ENCODE assay signal across 18 cellular contexts in genomic region chr1:207646891-207647290, GRCh38. TPM values are rescaled to one million over a fixed set of nuclear protein-coding genes. Genes with fewer than 3 reads are reported as not detected.
A peak's percentile ranks its signal among the peaks of the same experiment; 100 is the strongest.
DNase-seq lines count a peak whose midpoint lies in the region; ATAC-seq, FAIRE-seq and TF ChIP-seq lines count a peak whose summit lies in the region.
"Had no signal": no experiment of that assay in that cellular context is flagged by ENCODE, and none has a peak within 500 bp of the region (broad histone marks: within the 10 kb centered on the region; RNA-seq: fewer than 3 reads in every experiment).

No MANE protein-coding gene starts in this region.

- H4K5ac ChIP-seq in H1 (ENCODE audit: insufficient read length, low read depth, low read length), result no peak overlapping the region

- TF ChIP-seq POLR2A in H1 (IDR thresholded peaks at IDR 0.05; ENCODE audit: control extremely low read depth in 1 of 2, low read depth in 2 of 2, low read length in 2 of 2), result no peak

- H2AFZ ChIP-seq in GM23338 (no peak overlapping the region), H1 (ENCODE audit: low read length) (no peak overlapping the region), mesenchymal stem cell (ENCODE audit: low read depth, low read length) (no peak overlapping the region)

- H3K23me2 ChIP-seq in H1 (ENCODE audit: low read depth, low read length), result no peaks in the 10 kb centered on the region

- H2BK20ac ChIP-seq in H1 (ENCODE audit: low read length), result peak overlapping the region; percentile 73; the same call in 1 of the 2 replicates

- H3K27ac ChIP-seq in CD8-positive, alpha-beta memory T cell (ENCODE audit: low read depth, low read length), result peak overlapping the region; percentile 64
- H3K27ac ChIP-seq in GM23338 (ENCODE audit: low read depth) (no peak overlapping the region), H1 (ENCODE audit: low read depth, low read length) (no peak overlapping the region), mesenchymal stem cell (ENCODE audit: low read length, poor library complexity, severe bottlenecking) (no peak overlapping the region)

- H3K9ac ChIP-seq in H1 (replicated peaks in 1 of 4; ENCODE audit: extremely low read depth in 1 of 4, low read depth in 3 of 4, low read length in 3 of 4) (no peak overlapping the region), mesenchymal stem cell (ENCODE audit: low read length) (no peak overlapping the region)

- H3K36me3 Mint-ChIP-seq in CD8-positive, alpha-beta memory T cell, result peaks cover 0 to 3% (median 0%) of the 10 kb centered on the region in 3 donors
- no peaks in the 10 kb centered on the region for H3K36me3 Mint-ChIP-seq in GM23338 (ENCODE audit: low read depth)

- H3K9me3 Mint-ChIP-seq in CD8-positive, alpha-beta memory T cell, result no peaks in the 10 kb centered on the region
- H3K9me3 Mint-ChIP-seq in GM23338, result no peaks in the 10 kb centered on the region
- H3K9me3 Mint-ChIP-seq: CD4-positive, alpha-beta T cell had no signal

- no peak for TF ChIP-seq RAD21 in H1 (IDR thresholded peaks at IDR 0.05 in 1 of 2, conservative IDR thresholded peaks at IDR 0.05 in 1 of 2; ENCODE audit: low read depth in 2 of 2, low read length in 2 of 2)

- H3K9me3 ChIP-seq in CD8-positive, alpha-beta memory T cell (ENCODE audit: low read length), result no peaks in the 10 kb centered on the region
- H3K9me3 ChIP-seq in H1 (ENCODE audit: insufficient read depth in 2 of 2, low read depth in 1 of 2, low read length in 1 of 2), result no peaks in the 10 kb centered on the region; a peak in 1 of 4 replicates
- H3K9me3 ChIP-seq in mesenchymal stem cell (ENCODE audit: control insufficient read depth, low read length), result no peaks in the 10 kb centered on the region

- H3K4me2 ChIP-seq in GM23338, result peak overlapping the region; percentile 96; the same call in 1 of the 2 replicates
- no peak overlapping the region for H3K4me2 ChIP-seq in H1 (ENCODE audit: insufficient read depth in 1 of 2, low read depth in 2 of 2, low read length in 2 of 2)
- no peak overlapping the region for H3K4me2 ChIP-seq in mesenchymal stem cell (ENCODE audit: low read length, poor library complexity, severe bottlenecking)

- no peak overlapping the region for H3K4me3 Mint-ChIP-seq in CD8-positive, alpha-beta memory T cell
- H3K4me3 Mint-ChIP-seq in GM23338, result no peak overlapping the region
- H3K4me3 Mint-ChIP-seq: B cell had no signal

- no peak for TF ChIP-seq CTCF in GM23338 (conservative IDR thresholded peaks at IDR 0.05; ENCODE audit: low read depth in 2 of 2)
- no peak for TF ChIP-seq CTCF in H1 (IDR thresholded peaks at IDR 0.05; ENCODE audit: control extremely low read depth in 1 of 3, insufficient read depth in 1 of 3, low read depth in 1 of 3, low read length in 3 of 3)

- H3K14ac ChIP-seq in H1 (ENCODE audit: insufficient read length), result no peak overlapping the region
- no peak overlapping the region for H3K14ac ChIP-seq in mesenchymal stem cell (ENCODE audit: low read length in 2 of 2)

- peaks cover 5% of the 10 kb centered on the region for H3K4me1 ChIP-seq in CD8-positive, alpha-beta memory T cell (ENCODE audit: insufficient read depth, low read length)
- H3K4me1 ChIP-seq in GM23338 (ENCODE audit: insufficient read depth), result peaks cover 44% of the 10 kb centered on the region
- H3K4me1 ChIP-seq in H1 (replicated peaks in 1 of 4; ENCODE audit: control insufficient read depth in 3 of 4, insufficient read depth in 4 of 4, low read length in 3 of 4), result no peaks in the 10 kb centered on the region
- peaks cover 2% of the 10 kb centered on the region for H3K4me1 ChIP-seq in mesenchymal stem cell (ENCODE audit: control insufficient read depth, insufficient read depth, low read depth, low read length)

- H4K91ac ChIP-seq in H1 (replicated peaks; ENCODE audit: insufficient read length, low read length) (no peak overlapping the region), mesenchymal stem cell (ENCODE audit: low read length) (no peak overlapping the region)

- H2BK120ac ChIP-seq in H1 (replicated peaks; ENCODE audit: low read depth, low read length) (no peak overlapping the region), mesenchymal stem cell (ENCODE audit: low read depth, low read length) (no peak overlapping the region)

- peaks cover 7 to 14% (median 9%) of the 10 kb centered on the region in 3 donors for H3K4me1 Mint-ChIP-seq in CD8-positive, alpha-beta memory T cell
- H3K4me1 Mint-ChIP-seq in GM23338, result peaks cover 50% of the 10 kb centered on the region

- CTCF ChIA-PET in CD8-positive, alpha-beta memory T cell (lab: Charles Lee), result no interaction called here
- CTCF ChIA-PET in H1 (lab: Charles Lee; ENCODE audit: partially characterized antibody), result no interaction called here

- DNase-seq in CD8-positive, alpha-beta memory T cell, result no peak
- DNase-seq in GM23338 (ENCODE audit: low spot score), result no peak
- DNase-seq in NCI-H748 (lab: John Stamatoyannopoulos, UW; ENCODE audit: unreplicated experiment), result peak; percentile 76
- DNase-seq in H1 (ENCODE audit: low read depth in 1 of 2, low spot score in 2 of 2), result no peak
- no peak for DNase-seq in activated naive CD4-positive, alpha-beta T cell treated with anti-CD3 and anti-CD28 coated beads, Interleukin-2, amount 50 U/mL, for 16 hours
- DNase-seq in HuH-7 (ENCODE audit: low spot score), result no peak
- no peak for DNase-seq in mesenchymal stem cell
- DNase-seq: ACHN; C1 segment of cervical spinal cord; CD4-positive, alpha-beta T cell; DND-41; GDM1; H7 had no signal

- H2AK5ac ChIP-seq in H1 (ENCODE audit: low read depth, low read length) (no peak overlapping the region), mesenchymal stem cell (ENCODE audit: low read length, severe bottlenecking) (no peak overlapping the region)

- H3K79me2 ChIP-seq in GM23338 (replicated peaks; ENCODE audit: insufficient read depth) (peaks cover 19% of the 10 kb centered on the region), H1 (ENCODE audit: control insufficient read depth in 1 of 2, insufficient read depth in 2 of 2, low read length in 2 of 2) (no peaks in the 10 kb centered on the region)

- H4K20me1 ChIP-seq in GM23338 (replicated peaks; ENCODE audit: insufficient read depth), result no peaks in the 10 kb centered on the region
- H4K20me1 ChIP-seq in H1 (replicated peaks in 1 of 2; ENCODE audit: control insufficient read depth in 1 of 2, insufficient read depth in 2 of 2, low read length in 2 of 2), result no peaks in the 10 kb centered on the region

- POLR2A ChIA-PET in CD8-positive, alpha-beta memory T cell (lab: Charles Lee), result no interaction called here
- POLR2A ChIA-PET in H1 (lab: Charles Lee; ENCODE audit: partially characterized antibody), result no interaction called here

- H4K8ac ChIP-seq in H1 (ENCODE audit: extremely low read depth, insufficient read depth, low read length) (no peak overlapping the region), mesenchymal stem cell (ENCODE audit: low read length) (no peak overlapping the region)

- H3K27ac Mint-ChIP-seq in CD8-positive, alpha-beta memory T cell, result no peak overlapping the region
- H3K27ac Mint-ChIP-seq in GM23338, result no peak overlapping the region
- H3K27ac Mint-ChIP-seq: B cell; CD4-positive, alpha-beta T cell had no signal

- H3K23ac ChIP-seq in H1 (ENCODE audit: insufficient read length) (no peak overlapping the region), mesenchymal stem cell (ENCODE audit: low read length in 2 of 2) (no peak overlapping the region)

- 98% methylated on average over 3 of the region's 3 CpGs; no CpG with 5 or more reads in 1 of the 2 experiments for WGBS in H1 (ENCODE audit: extremely low coverage in 1 of 2, insufficient coverage in 1 of 2, insufficient read length in 1 of 2, insufficient replicate concordance in 2 of 2, low coverage in 1 of 2, low lambda C conversion rate in 2 of 2, missing lambda C conversion rate in 1 of 2), 2 experiments
- WGBS in mesenchymal stem cell, result no CpG with 5 or more reads among the region's 3 CpGs

- H3K4ac ChIP-seq in H1 (replicated peaks; ENCODE audit: insufficient read length, low read depth, low read length), result no peak overlapping the region
- H3K4ac ChIP-seq in mesenchymal stem cell (ENCODE audit: low read depth in 1 of 2, low read length in 2 of 2), result no peak overlapping the region

- ATAC-seq in GM23338 (no peak), GM21515 (IDR thresholded peaks at IDR 0.05; ENCODE audit: unreplicated experiment) (no peak)
- ATAC-seq: HepG2 had no signal

- no peak for TF ChIP-seq EP300 in H1 (IDR thresholded peaks at IDR 0.05; ENCODE audit: borderline replicate concordance in 1 of 2, low read depth in 2 of 2, low read length in 2 of 2)

- no peak overlapping the region for H3K18ac ChIP-seq in H1 (ENCODE audit: extremely low read depth, low read length)
- no peak overlapping the region for H3K18ac ChIP-seq in mesenchymal stem cell (ENCODE audit: low read depth in 1 of 2, low read length in 2 of 2)

- no peaks in the 10 kb centered on the region for H3K27me3 ChIP-seq in CD8-positive, alpha-beta memory T cell (ENCODE audit: insufficient read depth, low read length, poor library complexity, severe bottlenecking)
- H3K27me3 ChIP-seq in GM23338 (ENCODE audit: insufficient read depth), result peaks cover 10% of the 10 kb centered on the region
- H3K27me3 ChIP-seq in H1 (replicated peaks in 1 of 4; ENCODE audit: control insufficient read depth in 3 of 4, extremely low read depth in 1 of 4, insufficient read depth in 3 of 4, low read length in 3 of 4), result no peaks in the 10 kb centered on the region
- peaks cover 10 to 37% of the 10 kb centered on the region in 2 experiments for H3K27me3 ChIP-seq in mesenchymal stem cell (ENCODE audit: control insufficient read depth in 1 of 2, insufficient read depth in 1 of 2, low read length in 2 of 2)

- FAIRE-seq in H1 (lab: Jason Lieb, UNC), result no peak
- FAIRE-seq: HepG2 had no signal

- no peak overlapping the region for H3K4me3 ChIP-seq in CD8-positive, alpha-beta memory T cell (ENCODE audit: low read length)
- no peak overlapping the region for H3K4me3 ChIP-seq in GM23338
- no peak overlapping the region for H3K4me3 ChIP-seq in H1 (ENCODE audit: extremely low read depth in 1 of 4, insufficient read depth in 2 of 4, low read depth in 3 of 4, low read length in 4 of 4)
- no peak overlapping the region for H3K4me3 ChIP-seq in mesenchymal stem cell (ENCODE audit: insufficient read depth in 1 of 2, low read depth in 1 of 2, low read length in 2 of 2)

- H3K36me3 ChIP-seq in CD8-positive, alpha-beta memory T cell (ENCODE audit: insufficient read depth, low read length), result no peaks in the 10 kb centered on the region
- H3K36me3 ChIP-seq in GM23338 (ENCODE audit: insufficient read depth) (no peaks in the 10 kb centered on the region), H1 (ENCODE audit: control insufficient read depth in 2 of 4, insufficient read depth in 4 of 4, low read length in 3 of 4) (no peaks in the 10 kb centered on the region), mesenchymal stem cell (ENCODE audit: control insufficient read depth in 1 of 2, insufficient read depth in 2 of 2, low read depth in 1 of 2, low read length in 2 of 2) (peaks cover 0 to 3% of the 10 kb centered on the region in 2 experiments)

- no peak overlapping the region for H3K56ac ChIP-seq in H1 (replicated peaks; ENCODE audit: insufficient read length, low read depth, low read length)

- no peaks in the 10 kb centered on the region for H3K9me2 ChIP-seq in GM23338 (ENCODE audit: insufficient read depth)

- H2BK12ac ChIP-seq in H1 (ENCODE audit: low read depth, low read length) (no peak overlapping the region), mesenchymal stem cell (ENCODE audit: low read length in 2 of 2) (no peak overlapping the region)

- H3K27me3 Mint-ChIP-seq in CD8-positive, alpha-beta memory T cell, result peaks cover 22 to 26% of the 10 kb centered on the region in 2 donors
- peaks cover 19% of the 10 kb centered on the region for H3K27me3 Mint-ChIP-seq in GM23338 (ENCODE audit: insufficient read depth, low read depth, poor library complexity)
- H3K27me3 Mint-ChIP-seq: B cell had no signal

- H3K79me1 ChIP-seq in H1 (ENCODE audit: low read depth, low read length) (no peaks in the 10 kb centered on the region), mesenchymal stem cell (replicated peaks; ENCODE audit: low read length, poor library complexity, severe bottlenecking) (no peaks in the 10 kb centered on the region)

- 0 out of 2 replicates have a peak, but pooled peaks cover 5% of the 10 kb centered on the region for H3F3A ChIP-seq in GM23338 (replicated peaks; ENCODE audit: low read depth)

- H2BK15ac ChIP-seq in H1 (ENCODE audit: low read length) (no peak overlapping the region), mesenchymal stem cell (ENCODE audit: low read depth, poor library complexity, severe bottlenecking) (no peak overlapping the region)

- H2BK5ac ChIP-seq in H1 (ENCODE audit: low read depth, low read length) (no peak overlapping the region), mesenchymal stem cell (ENCODE audit: low read depth, low read length, poor library complexity, severe bottlenecking) (no peak overlapping the region)

RNA-seq across cellular contexts. Expression of gene CR1L, which starts 2.0 kb away (rescaled TPM):
- total RNA-seq in CD8-positive, alpha-beta memory T cell, result not detected
- polyA plus RNA-seq in CD8-positive, alpha-beta memory T cell, result not detected
- total RNA-seq in GM23338 (2014; rRNA removed; shearing (Covaris generic)), result 2.9 and 5.8 TPM in 2 replicates
- polyA plus RNA-seq in GM23338 (2016; fragmentation: Nextera tagmentation; extraction: Ambion mirVana) (13.4 and 21.4 TPM in 2 replicates), H1 (2011; rRNA removed) (0.19 and 0.39 TPM in 2 replicates)
- total RNA-seq in H1 (2021; fragmentation: NEBNext Ultra II Directional; extraction: Animal tissue kit (Norgen Biotek cat#: 25700)), result not detected in 2 replicates
- polyA plus RNA-seq in H1 (2011; cell fraction: cytosol; rRNA removed), result 0.37 TPM
- 0.40 TPM for polyA plus RNA-seq in H1 (2011; cell fraction: nucleus; rRNA removed)
- 0.32 TPM in 1 of 4 replicates, not detected in the others for polyA plus RNA-seq in H1 (2012, experiment 1 of 2)
- not detected for polyA plus RNA-seq in H1 (2012, experiment 2 of 2)
- polyA plus RNA-seq in H1 (2013, experiment 1 of 2), result 0.22 TPM
- polyA plus RNA-seq in H1 (2013, experiment 2 of 2), result 0.46 TPM
- 0.09 TPM in 1 of 2 replicates, not detected in the other for polyA minus RNA-seq in H1 (2011; rRNA and poly(A)+ RNA removed)
- not detected for polyA minus RNA-seq in H1 (2011; cell fraction: cytosol; rRNA and poly(A)+ RNA removed)
- not detected for polyA minus RNA-seq in H1 (2011; cell fraction: nucleus; rRNA and poly(A)+ RNA removed)
- polyA plus RNA-seq in mesenchymal stem cell (2013, experiment 1 of 2), result not detected
- not detected for polyA plus RNA-seq in mesenchymal stem cell (2013, experiment 2 of 2)
- total RNA-seq: A172; CD4-positive, alpha-beta T cell; H7; HepG2; HT1080 had no signal
- polyA plus RNA-seq: HepG2 had no signal
